Comparison of ENCODE assay signal across 7 cellular contexts in the genomic region with DNA sequence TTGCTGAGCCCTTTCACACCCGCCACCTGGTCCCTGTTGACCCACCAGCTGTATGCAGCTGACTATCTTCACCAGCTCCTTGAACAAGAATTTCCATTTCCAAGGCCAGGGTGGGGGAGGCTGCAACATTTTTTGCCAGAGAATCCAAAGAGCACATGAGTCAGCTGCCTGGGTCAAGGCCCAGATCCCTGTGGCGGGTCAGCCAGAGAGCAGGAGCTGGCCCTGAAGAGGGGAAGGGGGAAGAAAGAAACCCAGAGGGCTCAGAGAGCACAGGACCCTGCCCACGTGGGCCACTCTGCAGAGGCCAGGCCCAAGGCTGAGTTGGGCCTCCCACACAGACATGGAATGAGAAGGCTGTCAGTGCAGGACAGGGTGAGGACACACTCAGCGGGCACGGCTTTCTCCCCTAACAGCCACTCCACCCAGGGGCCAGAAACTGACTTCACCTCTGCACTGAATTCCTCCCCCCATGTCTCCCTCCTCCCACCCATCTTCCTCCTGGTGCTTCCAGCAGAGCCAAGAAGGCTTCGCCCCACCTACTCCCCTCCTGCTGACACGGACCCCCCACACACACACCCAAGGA. TPM values are rescaled to one million over a fixed set of nuclear protein-coding genes. Genes with fewer than 3 reads are reported as not detected.
DNase-seq lines count a peak whose midpoint lies in the region; ATAC-seq and TF ChIP-seq lines count a peak whose summit lies in the region.

No MANE protein-coding gene starts in this region.

- H2AFZ ChIP-seq in PC-9 (no peak overlapping the region), fibroblast of lung (ENCODE audit: low read length) (peak overlapping the region; percentile 3)

- TF ChIP-seq CTCF in PC-9 (conservative IDR thresholded peaks at IDR 0.05): no peak
- no peak for TF ChIP-seq CTCF in fibroblast of lung (conservative IDR thresholded peaks at IDR 0.05 in 1 of 2, IDR thresholded peaks at IDR 0.05 in 1 of 2; ENCODE audit: low read depth in 1 of 2, low read length in 2 of 2)

- in situ Hi-C loops in KBM-7 (cut with MboI; ENCODE audit: low pct_unique_long_range_greater_than_20kb, low sequenced_read_pairs): loop anchor here (10.0 kb wide), 1 partner anchor 268 kb away; a partner anchor contains a TSS

- BruUV-seq in PC-9 (replicated peaks; lab: Mats Ljungman, UMichigan): no TSS peak

- no peak overlapping the region for H3K9ac ChIP-seq in fibroblast of lung (ENCODE audit: insufficient read depth, low read length)

- intact Hi-C loops in PC-9 (cut with micrococcal nuclease; ENCODE audit: unreplicated experiment): no loop called here

- H3K36me3 ChIP-seq in PC-9 (ENCODE audit: low read depth) (no peaks in the 10 kb centered on the region), fibroblast of lung (ENCODE audit: control insufficient read depth, insufficient read depth, low read length) (no peaks in the 10 kb centered on the region), muscle layer of duodenum (ENCODE audit: control insufficient read depth in 1 of 2, insufficient read depth in 2 of 2, low read length in 2 of 2) (no peaks in the 10 kb centered on the region)

- H3K4me3 ChIP-seq in PC-9 (no peak overlapping the region), fibroblast of lung (replicated peaks in 1 of 4; ENCODE audit: control extremely low read depth in 1 of 4, insufficient read depth in 1 of 4, low read depth in 3 of 4, low read length in 4 of 4) (no peak overlapping the region), muscle layer of duodenum (ENCODE audit: low read depth in 1 of 2, low read length in 2 of 2) (no peak overlapping the region)

- peak; percentile 39 to 43 for DNase-seq in PC-9
- DNase-seq in fibroblast of lung (ENCODE audit: low read depth in 2 of 2): peak; percentile 95 to 98
- DNase-seq in KBM-7: no peak
- no peak for DNase-seq in activated gamma-delta T cell treated with Interleukin-2 at 50 U/mL for 16 hours
- no peak for DNase-seq in NCI-H1417 treated with DMSO at 0.1 percent for 48 hours (lab: John Stamatoyannopoulos, UW)

- H3K9me3 ChIP-seq in PC-9 (ENCODE audit: insufficient read depth, low read depth) (no peaks in the 10 kb centered on the region), fibroblast of lung (ENCODE audit: control insufficient read depth, insufficient read depth, low read depth, low read length) (no peaks in the 10 kb centered on the region), muscle layer of duodenum (ENCODE audit: control insufficient read depth in 1 of 2, low read length in 2 of 2) (no peaks in the 10 kb centered on the region)

- H3K4me2 ChIP-seq in PC-9 (no peak overlapping the region), fibroblast of lung (ENCODE audit: extremely low read depth, insufficient read depth, low read length) (peak overlapping the region; percentile 60)

- no peak overlapping the region for H3K27ac ChIP-seq in PC-9
- H3K27ac ChIP-seq in fibroblast of lung (ENCODE audit: insufficient read depth, low read length): peak overlapping the region; percentile 71
- H3K27ac ChIP-seq in muscle layer of duodenum (ENCODE audit: low read length): peak overlapping the region; percentile 73

- no peak for ATAC-seq in GM18858 (IDR thresholded peaks at IDR 0.05; ENCODE audit: unreplicated experiment)

- CTCF ChIA-PET in PC-9 (lab: Charles Lee): no interaction called here

- H3F3A ChIP-seq in PC-9 (ENCODE audit: insufficient read depth, low read depth): 0 out of 2 replicates have a peak, but pooled peaks cover 5% of the 10 kb centered on the region

- no peaks in the 10 kb centered on the region for H3K27me3 ChIP-seq in PC-9 (ENCODE audit: insufficient read depth, low read depth)
- H3K27me3 ChIP-seq in fibroblast of lung (ENCODE audit: control insufficient read depth, insufficient read depth, low read length): no peaks in the 10 kb centered on the region
- H3K27me3 ChIP-seq in muscle layer of duodenum (ENCODE audit: low read depth, low read length): no peaks in the 10 kb centered on the region

- no peaks in the 10 kb centered on the region for H4K20me1 ChIP-seq in PC-9 (ENCODE audit: insufficient read depth)
- no peaks in the 10 kb centered on the region for H4K20me1 ChIP-seq in fibroblast of lung (ENCODE audit: control insufficient read depth, extremely low read depth, insufficient read depth, low read length)

- no peaks in the 10 kb centered on the region for H3K9me2 ChIP-seq in PC-9 (ENCODE audit: insufficient read depth)

- POLR2A ChIA-PET in PC-9 (lab: Charles Lee; ENCODE audit: unreplicated experiment): interaction anchor here (0.6 to 0.7 kb wide), 2 partner anchors 129 to 277 kb away, joined by 3 read pairs; no protein-coding TSS in a partner anchor

- no peaks in the 10 kb centered on the region for H3K79me2 ChIP-seq in PC-9 (ENCODE audit: low read depth)
- no peaks in the 10 kb centered on the region for H3K79me2 ChIP-seq in fibroblast of lung (ENCODE audit: control insufficient read depth, insufficient read depth, low read length)

- H3K4me1 ChIP-seq in PC-9 (replicated peaks; ENCODE audit: insufficient read depth) (peaks cover 20% of the 10 kb centered on the region), fibroblast of lung (ENCODE audit: control insufficient read depth, extremely low read depth, insufficient read depth, low read length) (peaks cover 18% of the 10 kb centered on the region), muscle layer of duodenum (ENCODE audit: control insufficient read depth in 1 of 2, insufficient read depth in 2 of 2, low read length in 2 of 2) (peaks cover 13 to 17% of the 10 kb centered on the region in 2 donors)

RNA-seq across cellular contexts. Expression of a gene that starts 28.9 kb away (rescaled TPM):
- total RNA-seq in PC-9 (2021) (873 and 994 TPM in 2 replicates), fibroblast of lung (2,061 and 4,042 TPM in 2 replicates)
- 1,280 and 2,637 TPM in 2 replicates for polyA plus RNA-seq in fibroblast of lung
- polyA plus RNA-seq in fibroblast of lung (2012): 5,317 and 10,273 TPM in 2 replicates
- 895 and 1,329 TPM in 2 replicates for polyA minus RNA-seq in fibroblast of lung (ENCODE audit: low replicate concordance)

RNA-seq across cellular contexts. Expression of a gene that starts 33.8 kb away (rescaled TPM):
- 7.2 and 11.1 TPM in 2 replicates for total RNA-seq in PC-9 (2021)
- total RNA-seq in fibroblast of lung: not detected in 2 replicates
- 0.20 and 0.24 TPM in 2 replicates for polyA plus RNA-seq in fibroblast of lung
- 0.55 and 0.76 TPM in 2 replicates for polyA plus RNA-seq in fibroblast of lung (2012)
- polyA minus RNA-seq in fibroblast of lung (ENCODE audit: low replicate concordance): not detected in 2 replicates

RNA-seq across cellular contexts. Expression of a gene that starts 38.7 kb away (rescaled TPM):
- total RNA-seq in PC-9 (2021): 303 and 346 TPM in 2 replicates
- 85.3 and 287 TPM in 2 replicates for total RNA-seq in fibroblast of lung
- polyA plus RNA-seq in fibroblast of lung: 371 and 928 TPM in 2 replicates
- 543 and 1,139 TPM in 2 replicates for polyA plus RNA-seq in fibroblast of lung (2012)
- polyA minus RNA-seq in fibroblast of lung (ENCODE audit: low replicate concordance): 124 and 266 TPM in 2 replicates

RNA-seq across cellular contexts. Expression of a gene that starts 42.1 kb away (rescaled TPM):
- total RNA-seq in PC-9 (2021) (1.5 and 2.4 TPM in 2 replicates), fibroblast of lung (1.8 and 6.8 TPM in 2 replicates)
- polyA plus RNA-seq in fibroblast of lung: 11.5 and 14.8 TPM in 2 replicates
- polyA plus RNA-seq in fibroblast of lung (2012): 13.0 and 17.9 TPM in 2 replicates
- 18.6 and 45.0 TPM in 2 replicates for polyA minus RNA-seq in fibroblast of lung (ENCODE audit: low replicate concordance)

RNA-seq across cellular contexts. Expression of a gene that starts 46.5 kb away (rescaled TPM):
- total RNA-seq in PC-9 (2021): not detected in 2 replicates
- total RNA-seq in fibroblast of lung: not detected in 2 replicates
- not detected in 2 replicates for polyA plus RNA-seq in fibroblast of lung
- not detected in 2 replicates for polyA plus RNA-seq in fibroblast of lung (2012)
- not detected in 2 replicates for polyA minus RNA-seq in fibroblast of lung (ENCODE audit: low replicate concordance)

Comparison
In these comparisons a context has a peak if more than half of its experiments do, and no peak if none do; other contexts are left out.
1. DNase-seq: peak in PC-9 (2 of 2) and fibroblast of lung (2 of 2); none in KBM-7 (single experiment), activated gamma-delta T cell treated with Interleukin-2 at 50 U/mL for 16 hours (single experiment) and NCI-H1417 treated with DMSO at 0.1 percent for 48 hours (single experiment).